ENCODE assay signal across 8 cellular contexts in genomic region chr14:33475623-33476022, GRCh38.
DNase-seq lines count a peak whose midpoint lies in the region; ATAC-seq and TF ChIP-seq lines count a peak whose summit lies in the region.

No MANE protein-coding gene starts in this region.

- TF ChIP-seq CTCF in AG04450 (IDR thresholded peaks at IDR 0.05; ENCODE audit: low read depth, low read length), result 0 out of 2 replicates have a peak, but pooled peaks have one; percentile 16
- peak; percentile 82 for TF ChIP-seq CTCF in type B pancreatic cell (conservative IDR thresholded peaks at IDR 0.05)

- H3K27ac Mint-ChIP-seq in activated naive CD8-positive, alpha-beta T cell treated with anti-CD3 and anti-CD28 coated beads for 36 hours, result no peak overlapping the region
- H3K27ac Mint-ChIP-seq in type B pancreatic cell, result no peak overlapping the region

- H3K9me3 Mint-ChIP-seq in activated naive CD8-positive, alpha-beta T cell treated with anti-CD3 and anti-CD28 coated beads for 36 hours, result no peaks in the 10 kb centered on the region
- no peaks in the 10 kb centered on the region for H3K9me3 Mint-ChIP-seq in type B pancreatic cell

- DNase-seq in AG04450 (ENCODE audit: low read depth, low spot score), result no peak
- DNase-seq in NCI-H2196 (lab: John Stamatoyannopoulos, UW; ENCODE audit: unreplicated experiment), result peak; percentile 51
- peak; percentile 0 for DNase-seq in activated naive CD8-positive, alpha-beta T cell treated with anti-CD3 and anti-CD28 coated beads for 36 hours
- DNase-seq in iris pigment epithelial cell (ENCODE audit: low read depth), result peak; percentile 40
- DNase-seq in type B pancreatic cell (ENCODE audit: extremely low spot score, unreplicated experiment), result no peak

- H3K4me3 Mint-ChIP-seq in activated naive CD8-positive, alpha-beta T cell treated with anti-CD3 and anti-CD28 coated beads for 36 hours, result no peak overlapping the region
- H3K4me3 Mint-ChIP-seq in type B pancreatic cell, result no peak overlapping the region

- no peak overlapping the region for H3K27ac ChIP-seq in AG04450 (ENCODE audit: low read depth, low read length)

- no peak overlapping the region for H3K4me3 ChIP-seq in AG04450 (ENCODE audit: low read depth, low read length)

- CTCF ChIA-PET in AG04450 (lab: Charles Lee), result interaction anchor here (2.7 kb wide), 1 partner anchor 317 kb away, joined by 8 read pairs; no protein-coding TSS in a partner anchor

- POLR2A ChIA-PET in AG04450 (lab: Yijun Ruan, JAX), result no interaction called here

- no peaks in the 10 kb centered on the region for H3K27me3 ChIP-seq in AG04450 (ENCODE audit: control insufficient read depth, insufficient read depth, low read length)

- no peaks in the 10 kb centered on the region for H3K27me3 Mint-ChIP-seq in activated naive CD8-positive, alpha-beta T cell treated with anti-CD3 and anti-CD28 coated beads for 36 hours
- H3K27me3 Mint-ChIP-seq in type B pancreatic cell, result peaks cover 5% of the 10 kb centered on the region

- H3K9me3 ChIP-seq in AG04450 (ENCODE audit: control insufficient read depth, insufficient read depth, low read length), result no peaks in the 10 kb centered on the region

- no peaks in the 10 kb centered on the region for H3K36me3 Mint-ChIP-seq in activated naive CD8-positive, alpha-beta T cell treated with anti-CD3 and anti-CD28 coated beads for 36 hours
- no peaks in the 10 kb centered on the region for H3K36me3 Mint-ChIP-seq in type B pancreatic cell

- ATAC-seq in GM18511 (IDR thresholded peaks at IDR 0.05; ENCODE audit: unreplicated experiment) (peak; percentile 57), GM18858 (IDR thresholded peaks at IDR 0.05; ENCODE audit: unreplicated experiment) (no peak), GM21825 (IDR thresholded peaks at IDR 0.05; ENCODE audit: unreplicated experiment) (no peak)

- no peaks in the 10 kb centered on the region for H3K4me1 Mint-ChIP-seq in activated naive CD8-positive, alpha-beta T cell treated with anti-CD3 and anti-CD28 coated beads for 36 hours
- peaks cover 17% of the 10 kb centered on the region for H3K4me1 Mint-ChIP-seq in type B pancreatic cell (ENCODE audit: unreplicated experiment)

Comparison
In these comparisons a context has a peak if more than half of its experiments do, and no peak if none do; other contexts are left out.
1. DNase-seq: peak in NCI-H2196 (single experiment), activated naive CD8-positive, alpha-beta T cell treated with anti-CD3 and anti-CD28 coated beads for 36 hours (single experiment) and iris pigment epithelial cell (single experiment); none in AG04450 (single experiment) and type B pancreatic cell (single experiment).